In genomic region chr16:14400978-14401838, GRCh38 we compare ENCODE assay signal across 1 cellular context.
TF ChIP-seq lines count a peak whose summit lies in the region.
"Not testable (repeated sequence)": the region's sequence is repeated elsewhere in the genome, so short reads cannot be mapped to it uniquely, and the experiment has no call there.

No MANE protein-coding gene starts in this region.

TF ChIP-seq in HepG2, 621 proteins besides CTCF, POLR2A, EP300 and RAD21 (continued from another document and continues in another):
- TF ChIP-seq FOXP4 (CRISPR knock-in tag; IDR thresholded peaks at IDR 0.05) (0 out of 2 replicates have a peak, but pooled peaks have one; percentile 3), CBX5 (CRISPR knock-in tag; IDR thresholded peaks at IDR 0.05; ENCODE audit: borderline replicate concordance) (0 out of 2 replicates have a peak, but pooled peaks have one; percentile 17), GFI1 (CRISPR knock-in tag; IDR thresholded peaks at IDR 0.05; ENCODE audit: borderline replicate concordance) (0 out of 2 replicates have a peak, but pooled peaks have one; percentile 32), ZNF761 (CRISPR knock-in tag; conservative IDR thresholded peaks at IDR 0.05) (0 out of 2 replicates have a peak, but pooled peaks have one; percentile 7), SPEN (CRISPR knock-in tag; IDR thresholded peaks at IDR 0.05; ENCODE audit: low read depth) (peak; percentile 18; the same call in 1 of the 2 replicates), ZNF691 (CRISPR knock-in tag; IDR thresholded peaks at IDR 0.05; ENCODE audit: borderline replicate concordance, low read depth) (0 out of 2 replicates have a peak, but pooled peaks have one; percentile 11), ZIK1 (CRISPR knock-in tag; IDR thresholded peaks at IDR 0.05; ENCODE audit: borderline replicate concordance, low read depth) (peak; percentile 58; the same call in 1 of the 2 replicates), WIZ (CRISPR knock-in tag; IDR thresholded peaks at IDR 0.05) (0 out of 2 replicates have a peak, but pooled peaks have one; percentile 34), ZNF609 (CRISPR knock-in tag; IDR thresholded peaks at IDR 0.05; ENCODE audit: borderline replicate concordance) (peak; percentile 18; the same call in 1 of the 2 replicates), POLR2G (IDR thresholded peaks at IDR 0.05; ENCODE audit: low read depth, low read length) (peak; percentile 57), ZNF460 (CRISPR knock-in tag; IDR thresholded peaks at IDR 0.05; ENCODE audit: borderline replicate concordance) (peak; percentile 12; the same call in 1 of the 2 replicates), MEF2D (CRISPR knock-in tag; IDR thresholded peaks at IDR 0.05) (0 out of 2 replicates have a peak, but pooled peaks have one; percentile 27), ZNF333 (CRISPR knock-in tag; IDR thresholded peaks at IDR 0.05; ENCODE audit: borderline replicate concordance) (peak; percentile 13; the same call in 1 of the 2 replicates), IKZF5 (CRISPR knock-in tag; IDR thresholded peaks at IDR 0.05) (peak; percentile 60; the same call in 1 of the 2 replicates), SMAD1 (CRISPR knock-in tag; IDR thresholded peaks at IDR 0.05; ENCODE audit: borderline replicate concordance, low read depth) (0 out of 2 replicates have a peak, but pooled peaks have one; percentile 17), AHDC1 (CRISPR knock-in tag; IDR thresholded peaks at IDR 0.05; ENCODE audit: borderline replicate concordance) (0 out of 2 replicates have a peak, but pooled peaks have one; percentile 17), KDM2A (CRISPR knock-in tag; IDR thresholded peaks at IDR 0.05; ENCODE audit: borderline replicate concordance, low read depth) (peak; percentile 19; the same call in 1 of the 2 replicates), XRCC5 (optimal IDR thresholded peaks at IDR 0.05; ENCODE audit: low read length) (peak; percentile 32), LBX2 (CRISPR knock-in tag; IDR thresholded peaks at IDR 0.05; ENCODE audit: borderline replicate concordance) (peak; percentile 64; the same call in 1 of the 2 replicates), KDM5B (CRISPR knock-in tag; IDR thresholded peaks at IDR 0.05; ENCODE audit: borderline replicate concordance) (peak; percentile 6; the same call in 1 of the 2 replicates), ZNF770 (CRISPR knock-in tag; IDR thresholded peaks at IDR 0.05) (peak; percentile 89), ZFX (CRISPR knock-in tag; IDR thresholded peaks at IDR 0.05; ENCODE audit: low read depth) (peak; percentile 59), CBX2 (CRISPR knock-in tag; IDR thresholded peaks at IDR 0.05; ENCODE audit: low read depth) (0 out of 2 replicates have a peak, but pooled peaks have one; percentile 58)
- TF ChIP-seq, protein P1, sequence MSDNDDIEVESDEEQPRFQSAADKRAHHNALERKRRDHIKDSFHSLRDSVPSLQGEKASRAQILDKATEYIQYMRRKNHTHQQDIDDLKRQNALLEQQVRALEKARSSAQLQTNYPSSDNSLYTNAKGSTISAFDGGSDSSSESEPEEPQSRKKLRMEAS (IDR thresholded peaks at IDR 0.05) = 0 out of 2 replicates have a peak, but pooled peaks have one; percentile 9
- TF ChIP-seq, protein P2, sequence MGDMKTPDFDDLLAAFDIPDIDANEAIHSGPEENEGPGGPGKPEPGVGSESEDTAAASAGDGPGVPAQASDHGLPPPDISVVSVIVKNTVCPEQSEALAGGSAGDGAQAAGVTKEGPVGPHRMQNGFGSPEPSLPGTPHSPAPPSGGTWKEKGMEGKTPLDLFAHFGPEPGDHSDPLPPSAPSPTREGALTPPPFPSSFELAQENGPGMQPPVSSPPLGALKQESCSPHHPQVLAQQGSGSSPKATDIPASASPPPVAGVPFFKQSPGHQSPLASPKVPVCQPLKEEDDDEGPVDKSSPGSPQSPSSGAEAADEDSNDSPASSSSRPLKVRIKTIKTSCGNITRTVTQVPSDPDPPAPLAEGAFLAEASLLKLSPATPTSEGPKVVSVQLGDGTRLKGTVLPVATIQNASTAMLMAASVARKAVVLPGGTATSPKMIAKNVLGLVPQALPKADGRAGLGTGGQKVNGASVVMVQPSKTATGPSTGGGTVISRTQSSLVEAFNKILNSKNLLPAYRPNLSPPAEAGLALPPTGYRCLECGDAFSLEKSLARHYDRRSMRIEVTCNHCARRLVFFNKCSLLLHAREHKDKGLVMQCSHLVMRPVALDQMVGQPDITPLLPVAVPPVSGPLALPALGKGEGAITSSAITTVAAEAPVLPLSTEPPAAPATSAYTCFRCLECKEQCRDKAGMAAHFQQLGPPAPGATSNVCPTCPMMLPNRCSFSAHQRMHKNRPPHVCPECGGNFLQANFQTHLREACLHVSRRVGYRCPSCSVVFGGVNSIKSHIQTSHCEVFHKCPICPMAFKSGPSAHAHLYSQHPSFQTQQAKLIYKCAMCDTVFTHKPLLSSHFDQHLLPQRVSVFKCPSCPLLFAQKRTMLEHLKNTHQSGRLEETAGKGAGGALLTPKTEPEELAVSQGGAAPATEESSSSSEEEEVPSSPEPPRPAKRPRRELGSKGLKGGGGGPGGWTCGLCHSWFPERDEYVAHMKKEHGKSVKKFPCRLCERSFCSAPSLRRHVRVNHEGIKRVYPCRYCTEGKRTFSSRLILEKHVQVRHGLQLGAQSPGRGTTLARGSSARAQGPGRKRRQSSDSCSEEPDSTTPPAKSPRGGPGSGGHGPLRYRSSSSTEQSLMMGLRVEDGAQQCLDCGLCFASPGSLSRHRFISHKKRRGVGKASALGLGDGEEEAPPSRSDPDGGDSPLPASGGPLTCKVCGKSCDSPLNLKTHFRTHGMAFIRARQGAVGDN (CRISPR knock-in tag; IDR thresholded peaks at IDR 0.05) = peak; percentile 60
- TF ChIP-seq, protein P3, sequence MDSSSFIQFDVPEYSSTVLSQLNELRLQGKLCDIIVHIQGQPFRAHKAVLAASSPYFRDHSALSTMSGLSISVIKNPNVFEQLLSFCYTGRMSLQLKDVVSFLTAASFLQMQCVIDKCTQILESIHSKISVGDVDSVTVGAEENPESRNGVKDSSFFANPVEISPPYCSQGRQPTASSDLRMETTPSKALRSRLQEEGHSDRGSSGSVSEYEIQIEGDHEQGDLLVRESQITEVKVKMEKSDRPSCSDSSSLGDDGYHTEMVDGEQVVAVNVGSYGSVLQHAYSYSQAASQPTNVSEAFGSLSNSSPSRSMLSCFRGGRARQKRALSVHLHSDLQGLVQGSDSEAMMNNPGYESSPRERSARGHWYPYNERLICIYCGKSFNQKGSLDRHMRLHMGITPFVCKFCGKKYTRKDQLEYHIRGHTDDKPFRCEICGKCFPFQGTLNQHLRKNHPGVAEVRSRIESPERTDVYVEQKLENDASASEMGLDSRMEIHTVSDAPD (CRISPR knock-in tag; IDR thresholded peaks at IDR 0.05) = 0 out of 2 replicates have a peak, but pooled peaks have one; percentile 15
- TF ChIP-seq CBX2 (IDR thresholded peaks at IDR 0.05; ENCODE audit: low read depth, low read length) = not testable (repeated sequence)
